In genomic region chr22:23212061-23213030, GRCh38 we compare ENCODE assay signal across 16 cellular contexts. TPM values are rescaled to one million over a fixed set of nuclear protein-coding genes. Genes with fewer than 3 reads are reported as not detected.
DNase-seq lines count a peak whose midpoint lies in the region; ATAC-seq, FAIRE-seq and TF ChIP-seq lines count a peak whose summit lies in the region.
"Had no signal": no experiment of that assay in that cellular context is flagged by ENCODE, and none has a peak within 500 bp of the region (broad histone marks: within the 10 kb centered on the region; RNA-seq: fewer than 3 reads in every experiment).

No MANE protein-coding gene starts in this region.

- ATAC-seq in stimulated activated naive CD8-positive, alpha-beta T cell treated with anti-CD3 and anti-CD28 coated beads, Interleukin-15, Interleukin-2, amounts not matched to agents 100 U/mL and 50 U/mL, for 24 hours, result no peak
- no peak for ATAC-seq in GM21528 (IDR thresholded peaks at IDR 0.05; ENCODE audit: low FRiP score, unreplicated experiment)
- ATAC-seq in HG03469 (IDR thresholded peaks at IDR 0.05; ENCODE audit: unreplicated experiment), result no peak
- ATAC-seq: left cardiac atrium had no signal

- TF ChIP-seq POLR2A in endothelial cell of umbilical vein (IDR thresholded peaks at IDR 0.05; ENCODE audit: low read depth, low read length), result no peak
- no peak for TF ChIP-seq POLR2A in esophagus muscularis mucosa (IDR thresholded peaks at IDR 0.05; ENCODE audit: low read depth)

- no TSS peak for BruUV-seq in endothelial cell of umbilical vein (replicated peaks; lab: Mats Ljungman, UMichigan)

- no peak for FAIRE-seq in endothelial cell of umbilical vein (lab: Jason Lieb, UNC)
- FAIRE-seq: pancreas had no signal

- TF ChIP-seq CTCF in endothelial cell of umbilical vein (IDR thresholded peaks at IDR 0.05; ENCODE audit: extremely low read depth in 1 of 2, insufficient read depth in 1 of 2, low read depth in 1 of 2, low read length in 2 of 2), result no peak
- TF ChIP-seq CTCF in esophagus muscularis mucosa (IDR thresholded peaks at IDR 0.05), result no peak
- TF ChIP-seq CTCF in type B pancreatic cell (conservative IDR thresholded peaks at IDR 0.05), result no peak

- no peak for DNase-seq in stimulated activated naive CD8-positive, alpha-beta T cell treated with anti-CD3 and anti-CD28 coated beads, Interleukin-15, Interleukin-2, amounts not matched to agents 100 U/mL and 50 U/mL, for 24 hours
- peak; percentile 85 for DNase-seq in NCI-H446 treated with DMSO at 0.1 percent for 48 hours (lab: John Stamatoyannopoulos, UW)
- DNase-seq in endothelial cell of umbilical vein (ENCODE audit: low read depth, low spot score), result no peak
- DNase-seq in esophagus muscularis mucosa (ENCODE audit: extremely low spot score), result no peak
- no peak for DNase-seq in type B pancreatic cell (ENCODE audit: extremely low spot score, unreplicated experiment)
- DNase-seq: activated effector memory CD4-positive, alpha-beta T cell treated with anti-CD3 and anti-CD28 coated beads, Interleukin-2, amount 50 U/mL, for 16 hours; cortex of kidney; foreskin fibroblast; HCEC 1CT; left cardiac atrium; RPMI8226; stimulated activated CD4-positive, alpha-beta T cell treated with anti-CD3 and anti-CD28 coated beads, Interleukin-2, amount 100 ng/mL, for 24 hours had no signal

- peaks cover 88% of the 10 kb centered on the region for H3K79me2 ChIP-seq in endothelial cell of umbilical vein (ENCODE audit: control insufficient read depth, insufficient read depth, low read length)

- no peaks in the 10 kb centered on the region for H3K27me3 Mint-ChIP-seq in stimulated activated naive CD8-positive, alpha-beta T cell treated with anti-CD3 and anti-CD28 coated beads, Interleukin-15, Interleukin-2, amounts not matched to agents 100 ng/mL and 50 ng/mL, for 24 hours
- no peaks in the 10 kb centered on the region for H3K27me3 Mint-ChIP-seq in type B pancreatic cell

- intact Hi-C loops in endothelial cell of umbilical vein (cut with micrococcal nuclease), result no loop called here
- intact Hi-C loops in esophagus muscularis mucosa (cut with DNase I), result no loop called here

- H3K4me1 ChIP-seq in endothelial cell of umbilical vein (ENCODE audit: control insufficient read depth, extremely low read depth, insufficient read depth, low read length) (peaks cover 52% of the 10 kb centered on the region), esophagus muscularis mucosa (peaks cover 50 to 67% (median 54%) of the 10 kb centered on the region in 4 donors)

- H3K9me3 Mint-ChIP-seq in stimulated activated naive CD8-positive, alpha-beta T cell treated with anti-CD3 and anti-CD28 coated beads, Interleukin-15, Interleukin-2, amounts not matched to agents 100 ng/mL and 50 ng/mL, for 24 hours, result no peaks in the 10 kb centered on the region
- no peaks in the 10 kb centered on the region for H3K9me3 Mint-ChIP-seq in type B pancreatic cell

- H3K4me3 ChIP-seq in endothelial cell of umbilical vein (replicated peaks in 1 of 3; ENCODE audit: insufficient read depth in 1 of 3, low read depth in 1 of 3, low read length in 3 of 3) (no peak overlapping the region), esophagus muscularis mucosa (no peak overlapping the region)
- H3K4me3 ChIP-seq: pancreas had no signal

- H3K9me3 ChIP-seq in endothelial cell of umbilical vein (replicated peaks; ENCODE audit: control insufficient read depth, insufficient read depth, low read length), result no peaks in the 10 kb centered on the region
- H3K9me3 ChIP-seq in esophagus muscularis mucosa, result no peaks in the 10 kb centered on the region
- H3K9me3 ChIP-seq: pancreas had no signal

- peaks cover 2 to 7% of the 10 kb centered on the region in 2 experiments for H3K36me3 ChIP-seq in endothelial cell of umbilical vein (ENCODE audit: control insufficient read depth in 2 of 2, extremely low read depth in 1 of 2, insufficient read depth in 2 of 2, low read length in 2 of 2)
- H3K36me3 ChIP-seq in esophagus muscularis mucosa, result peaks cover 0 to 4% (median 2%) of the 10 kb centered on the region in 4 donors
- H3K36me3 ChIP-seq: pancreas had no signal

- H3K27me3 ChIP-seq in endothelial cell of umbilical vein (ENCODE audit: control insufficient read depth in 2 of 2, insufficient read depth in 2 of 2, low read length in 2 of 2) (no peaks in the 10 kb centered on the region), esophagus muscularis mucosa (no peaks in the 10 kb centered on the region)
- H3K27me3 ChIP-seq: pancreas had no signal

- H3K36me3 Mint-ChIP-seq in stimulated activated naive CD8-positive, alpha-beta T cell treated with anti-CD3 and anti-CD28 coated beads, Interleukin-15, Interleukin-2, amounts not matched to agents 100 ng/mL and 50 ng/mL, for 24 hours (ENCODE audit: low read depth), result peaks cover 13% of the 10 kb centered on the region
- H3K36me3 Mint-ChIP-seq in type B pancreatic cell, result peaks cover 4% of the 10 kb centered on the region

- 71% methylated on average over 9 of the region's 10 CpGs for WGBS in esophagus muscularis mucosa

- no peak for TF ChIP-seq EP300 in esophagus muscularis mucosa (IDR thresholded peaks at IDR 0.05)

- CTCF ChIA-PET in endothelial cell of umbilical vein (lab: Charles Lee), result interaction anchor here (1.3 to 6.2 kb wide), 4 partner anchors 14 to 70 kb away, joined by 3 to 41 read pairs (median 4); partner anchors contain the start of gene BCR

- no peaks in the 10 kb centered on the region for H3K9me1 ChIP-seq in endothelial cell of umbilical vein (replicated peaks; ENCODE audit: control insufficient read depth, extremely low read depth, insufficient read depth, low read length)

- H3K4me2 ChIP-seq in endothelial cell of umbilical vein (ENCODE audit: insufficient read depth, low read length), result no peak overlapping the region

- no peaks in the 10 kb centered on the region for H4K20me1 ChIP-seq in endothelial cell of umbilical vein (replicated peaks; ENCODE audit: control insufficient read depth, extremely low read depth, insufficient read depth, low read length)

- peaks cover 66% of the 10 kb centered on the region for H3K4me1 Mint-ChIP-seq in stimulated activated naive CD8-positive, alpha-beta T cell treated with anti-CD3 and anti-CD28 coated beads, Interleukin-15, Interleukin-2, amounts not matched to agents 100 ng/mL and 50 ng/mL, for 24 hours (ENCODE audit: low read depth)
- H3K4me1 Mint-ChIP-seq in type B pancreatic cell (ENCODE audit: unreplicated experiment), result peaks cover 33% of the 10 kb centered on the region

- H3K27ac ChIP-seq in endothelial cell of umbilical vein (ENCODE audit: insufficient read depth, low read depth, low read length) (peak overlapping the region; percentile 84), esophagus muscularis mucosa (replicated peaks in 1 of 4) (no peak overlapping the region)
- H3K27ac ChIP-seq: pancreas had no signal

- POLR2A ChIA-PET in endothelial cell of umbilical vein (lab: Charles Lee), result no interaction called here

- dilution Hi-C loops in endothelial cell of umbilical vein (cut with MboI; ENCODE audit: extremely low pct_ligation_motif_present, low sequenced_read_pairs), result no loop called here

- peak overlapping the region; percentile 38 for H3K27ac Mint-ChIP-seq in stimulated activated naive CD8-positive, alpha-beta T cell treated with anti-CD3 and anti-CD28 coated beads, Interleukin-15, Interleukin-2, amounts not matched to agents 100 ng/mL and 50 ng/mL, for 24 hours
- no peak overlapping the region for H3K27ac Mint-ChIP-seq in type B pancreatic cell

- no peak overlapping the region for H2AFZ ChIP-seq in endothelial cell of umbilical vein (ENCODE audit: low read depth, low read length)

- no peak overlapping the region for H3K9ac ChIP-seq in endothelial cell of umbilical vein (replicated peaks; ENCODE audit: extremely low read depth, insufficient read depth, low read length)

- H3K4me3 Mint-ChIP-seq in stimulated activated naive CD8-positive, alpha-beta T cell treated with anti-CD3 and anti-CD28 coated beads, Interleukin-15, Interleukin-2, amounts not matched to agents 100 ng/mL and 50 ng/mL, for 24 hours, result no peak overlapping the region
- H3K4me3 Mint-ChIP-seq in type B pancreatic cell, result no peak overlapping the region

TF ChIP-seq in endothelial cell of umbilical vein, 7 proteins besides CTCF, POLR2A, EP300 and RAD21:
- TF ChIP-seq GATA2 (IDR thresholded peaks at IDR 0.05; ENCODE audit: insufficient read depth, insufficient read length, low read depth, low read length), result no peak
- TF ChIP-seq JUN (IDR thresholded peaks at IDR 0.05; ENCODE audit: borderline replicate concordance, insufficient read depth, insufficient read length, low read depth), result no peak
- TF ChIP-seq MYC (IDR thresholded peaks at IDR 0.05; ENCODE audit: low read depth, low read length), result no peak
- TF ChIP-seq POLR2AphosphoS5 (IDR thresholded peaks at IDR 0.05; ENCODE audit: insufficient read depth, low read depth, low read length), result no peak
- no peak for TF ChIP-seq EZH2 (IDR thresholded peaks at IDR 0.05; ENCODE audit: borderline replicate concordance, low read depth, low read length, severe bottlenecking)
- TF ChIP-seq FOS (IDR thresholded peaks at IDR 0.05; ENCODE audit: borderline replicate concordance, insufficient read depth, low read length), result no peak
- TF ChIP-seq, protein P1, sequence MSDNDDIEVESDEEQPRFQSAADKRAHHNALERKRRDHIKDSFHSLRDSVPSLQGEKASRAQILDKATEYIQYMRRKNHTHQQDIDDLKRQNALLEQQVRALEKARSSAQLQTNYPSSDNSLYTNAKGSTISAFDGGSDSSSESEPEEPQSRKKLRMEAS (IDR thresholded peaks at IDR 0.05; ENCODE audit: insufficient read depth, insufficient read length), result no peak
TF ChIP-seq in endothelial cell of umbilical vein: peak in this region for 0.

RNA-seq across cellular contexts. Expression of gene BCR, which starts 32.0 kb away (rescaled TPM):
- 129 and 131 TPM in 2 replicates for total RNA-seq in endothelial cell of umbilical vein
- polyA plus RNA-seq in endothelial cell of umbilical vein, result 105 and 141 TPM in 2 replicates
- 167 and 188 TPM in 2 replicates for polyA plus RNA-seq in endothelial cell of umbilical vein (2011; cell fraction: cytosol; rRNA removed)
- 209 and 215 TPM in 2 replicates for polyA plus RNA-seq in endothelial cell of umbilical vein (2011; cell fraction: nucleus; rRNA removed)
- polyA plus RNA-seq in endothelial cell of umbilical vein (2012), result 113 and 163 TPM in 2 replicates
- polyA minus RNA-seq in endothelial cell of umbilical vein, result 216 and 282 TPM in 2 replicates
- polyA minus RNA-seq in endothelial cell of umbilical vein (2011; cell fraction: cytosol; rRNA and poly(A)+ RNA removed), result 26.9 TPM
- polyA minus RNA-seq in endothelial cell of umbilical vein (2011; cell fraction: nucleus; rRNA and poly(A)+ RNA removed), result 113 and 114 TPM in 2 replicates
- 10 to 100 TPM; 35.7 to 58.5 (median 48.0) TPM for total RNA-seq in esophagus muscularis mucosa
- 61.2 and 71.6 TPM in 2 replicates for total RNA-seq in type B pancreatic cell (ENCODE audit: low replicate concordance)
